In genomic region chr11:71272161-71272560, GRCh38 we compare ENCODE assay signal across 24 cellular contexts. TPM values are rescaled to one million over a fixed set of nuclear protein-coding genes. Genes with fewer than 3 reads are reported as not detected.
"Had no signal": no experiment of that assay in that cellular context is flagged by ENCODE, and none has a peak within 500 bp of the region (broad histone marks: within the 10 kb centered on the region; RNA-seq: fewer than 3 reads in every experiment).

No MANE protein-coding gene starts in this region.

- H3K36me3 ChIP-seq: ascending aorta, SJSA1 had no signal

- H3K27ac ChIP-seq: ascending aorta, body of pancreas, KMS-11, SJSA1 had no signal

- H3K9ac ChIP-seq: KMS-11 had no signal

- H3K27me3 ChIP-seq: ascending aorta, body of pancreas, SJSA1 had no signal

- H3K4me3 ChIP-seq: ascending aorta, body of pancreas, SJSA1 had no signal

- H3K9me3 ChIP-seq: body of pancreas, SJSA1 had no signal

- H3K4me2 ChIP-seq: KMS-11 had no signal

- DNase-seq: activated CD4-positive, alpha-beta T cell treated with anti-CD3 and anti-CD28 coated beads for 4 hours; activated CD8-positive, alpha-beta T cell treated with anti-CD3 and anti-CD28 coated beads for 36 hours; activated naive CD4-positive, alpha-beta T cell treated with Interleukin-2 at 50 U/mL for 16 hours; activated naive CD8-positive, alpha-beta T cell treated with anti-CD3 and anti-CD28 coated beads, Interleukin-2, amount 50 U/mL, for 24 hours; activated T-cell treated with anti-CD3 and anti-CD28 coated beads for 4 hours; activated T-cell treated with anti-CD3 and anti-CD28 coated beads, Interleukin-2, amount 50 U/mL, for 72 hours; amniotic stem cell; body of pancreas; central memory CD4-positive, alpha-beta T cell; NCI-H1092; NCI-H1417 treated with DMSO at 0.1 percent for 48 hours; NCI-H1694 treated with DMSO at 0.1 percent for 48 hours; NCI-H2029 treated with DMSO at 0.1 percent for 48 hours; NCI-H345; NCI-H510A; NCI-H526 treated with DMSO at 0.1 percent for 48 hours; NCI-H82; SHP77 had no signal

- H3K4me1 ChIP-seq: ascending aorta had no signal

- ATAC-seq: activated CD4-positive, CD25-positive, alpha-beta regulatory T cell treated with anti-CD3 and anti-CD28 coated beads, Interleukin-2, amount 50 U/mL, for 24 hours; activated CD8-positive, alpha-beta T cell treated with anti-CD3 and anti-CD28 coated beads for 36 hours; activated naive CD4-positive, alpha-beta T cell treated with anti-CD3 and anti-CD28 coated beads, Interleukin-2, amount 50 U/mL, for 72 hours; activated naive CD8-positive, alpha-beta T cell treated with anti-CD3 and anti-CD28 coated beads, Interleukin-2, amount 50 U/mL, for 24 hours; activated T-cell treated with anti-CD3 and anti-CD28 coated beads, Interleukin-2, amount 50 U/mL, for 72 hours; body of pancreas had no signal

RNA-seq across cellular contexts. Expression of gene SHANK2, which starts 19.8 kb away (rescaled TPM):
- total RNA-seq: activated CD8-positive, alpha-beta T cell treated with anti-CD3 and anti-CD28 coated beads for 36 hours; activated naive CD4-positive, alpha-beta T cell treated with anti-CD3 and anti-CD28 coated beads, Interleukin-2, amount 50 U/mL, for 72 hours; activated T-helper 2 cell treated with anti-CD3 and anti-CD28 coated beads, Interferon-gamma antibody, Interleukin-2, Interleukin-4, amounts not matched to agents 10 μg/mL and 5 μg/mL and 100 μg/mL, durations not matched to agents 14 hours and 24 hours and 36 hours had no signal
